In genomic region chr1:21659099-21659923, GRCh38 we compare ENCODE assay signal across 1 cellular context.
TF ChIP-seq lines count a peak whose summit lies in the region.

No MANE protein-coding gene starts in this region.

TF ChIP-seq in GM12878, 131 proteins besides CTCF, POLR2A, EP300 and RAD21 (continued from another document and continues in another):
- TF ChIP-seq, protein P1, sequence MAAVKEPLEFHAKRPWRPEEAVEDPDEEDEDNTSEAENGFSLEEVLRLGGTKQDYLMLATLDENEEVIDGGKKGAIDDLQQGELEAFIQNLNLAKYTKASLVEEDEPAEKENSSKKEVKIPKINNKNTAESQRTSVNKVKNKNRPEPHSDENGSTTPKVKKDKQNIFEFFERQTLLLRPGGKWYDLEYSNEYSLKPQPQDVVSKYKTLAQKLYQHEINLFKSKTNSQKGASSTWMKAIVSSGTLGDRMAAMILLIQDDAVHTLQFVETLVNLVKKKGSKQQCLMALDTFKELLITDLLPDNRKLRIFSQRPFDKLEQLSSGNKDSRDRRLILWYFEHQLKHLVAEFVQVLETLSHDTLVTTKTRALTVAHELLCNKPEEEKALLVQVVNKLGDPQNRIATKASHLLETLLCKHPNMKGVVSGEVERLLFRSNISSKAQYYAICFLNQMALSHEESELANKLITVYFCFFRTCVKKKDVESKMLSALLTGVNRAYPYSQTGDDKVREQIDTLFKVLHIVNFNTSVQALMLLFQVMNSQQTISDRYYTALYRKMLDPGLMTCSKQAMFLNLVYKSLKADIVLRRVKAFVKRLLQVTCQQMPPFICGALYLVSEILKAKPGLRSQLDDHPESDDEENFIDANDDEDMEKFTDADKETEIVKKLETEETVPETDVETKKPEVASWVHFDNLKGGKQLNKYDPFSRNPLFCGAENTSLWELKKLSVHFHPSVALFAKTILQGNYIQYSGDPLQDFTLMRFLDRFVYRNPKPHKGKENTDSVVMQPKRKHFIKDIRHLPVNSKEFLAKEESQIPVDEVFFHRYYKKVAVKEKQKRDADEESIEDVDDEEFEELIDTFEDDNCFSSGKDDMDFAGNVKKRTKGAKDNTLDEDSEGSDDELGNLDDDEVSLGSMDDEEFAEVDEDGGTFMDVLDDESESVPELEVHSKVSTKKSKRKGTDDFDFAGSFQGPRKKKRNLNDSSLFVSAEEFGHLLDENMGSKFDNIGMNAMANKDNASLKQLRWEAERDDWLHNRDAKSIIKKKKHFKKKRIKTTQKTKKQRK (IDR thresholded peaks at IDR 0.05; ENCODE audit: low read depth, low read length) = no peak
- TF ChIP-seq, protein P2, sequence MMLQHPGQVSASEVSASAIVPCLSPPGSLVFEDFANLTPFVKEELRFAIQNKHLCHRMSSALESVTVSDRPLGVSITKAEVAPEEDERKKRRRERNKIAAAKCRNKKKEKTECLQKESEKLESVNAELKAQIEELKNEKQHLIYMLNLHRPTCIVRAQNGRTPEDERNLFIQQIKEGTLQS (IDR thresholded peaks at IDR 0.05; ENCODE audit: borderline replicate concordance, extremely low read depth, low read depth, low read length) = no peak
- 0 out of 2 replicates have a peak, but pooled peaks have one; percentile 42 for TF ChIP-seq STAT1 (conservative IDR thresholded peaks at IDR 0.05)
- TF ChIP-seq, protein P3, sequence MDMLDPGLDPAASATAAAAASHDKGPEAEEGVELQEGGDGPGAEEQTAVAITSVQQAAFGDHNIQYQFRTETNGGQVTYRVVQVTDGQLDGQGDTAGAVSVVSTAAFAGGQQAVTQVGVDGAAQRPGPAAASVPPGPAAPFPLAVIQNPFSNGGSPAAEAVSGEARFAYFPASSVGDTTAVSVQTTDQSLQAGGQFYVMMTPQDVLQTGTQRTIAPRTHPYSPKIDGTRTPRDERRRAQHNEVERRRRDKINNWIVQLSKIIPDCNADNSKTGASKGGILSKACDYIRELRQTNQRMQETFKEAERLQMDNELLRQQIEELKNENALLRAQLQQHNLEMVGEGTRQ (IDR thresholded peaks at IDR 0.05; ENCODE audit: borderline replicate concordance, low read depth, low read length) = no peak
- no peak for TF ChIP-seq SREBF2 (IDR thresholded peaks at IDR 0.05; ENCODE audit: low read length)
- no peak for TF ChIP-seq EGR1 (IDR thresholded peaks at IDR 0.05; ENCODE audit: borderline replicate concordance in 1 of 2, low read depth in 2 of 2, low read length in 2 of 2)
- peak; percentile 73 for TF ChIP-seq MXI1 (IDR thresholded peaks at IDR 0.05; ENCODE audit: low read depth, low read length)
- no peak for TF ChIP-seq ESRRA (IDR thresholded peaks at IDR 0.05; ENCODE audit: low read length)
- TF ChIP-seq ZNF592 (IDR thresholded peaks at IDR 0.05) = 0 out of 2 replicates have a peak, but pooled peaks have one; percentile 71
- no peak for TF ChIP-seq IRF4 (IDR thresholded peaks at IDR 0.05; ENCODE audit: low read depth, low read length)
- no peak for TF ChIP-seq CBFB (IDR thresholded peaks at IDR 0.05; ENCODE audit: low read depth)
- TF ChIP-seq HDGF (IDR thresholded peaks at IDR 0.05) = no peak
- TF ChIP-seq RFX5 (IDR thresholded peaks at IDR 0.05; ENCODE audit: low read depth, low read length) = no peak
- TF ChIP-seq SIN3A (IDR thresholded peaks at IDR 0.05; ENCODE audit: low read depth, low read length) = peak; percentile 91
- no peak for TF ChIP-seq BCLAF1 (IDR thresholded peaks at IDR 0.05)
- TF ChIP-seq SUZ12 (IDR thresholded peaks at IDR 0.05; ENCODE audit: unreplicated experiment) = no peak
- no peak for TF ChIP-seq ZBED1 (IDR thresholded peaks at IDR 0.05; ENCODE audit: borderline replicate concordance)
- no peak for TF ChIP-seq POLR2AphosphoS2 (IDR thresholded peaks at IDR 0.05; ENCODE audit: low read depth, low read length)
- TF ChIP-seq IKZF1 (conservative IDR thresholded peaks at IDR 0.05) = peak; percentile 75
- no peak for TF ChIP-seq RELB (IDR thresholded peaks at IDR 0.05; ENCODE audit: low read depth)
- no peak for TF ChIP-seq FOXM1 (IDR thresholded peaks at IDR 0.05; ENCODE audit: low read depth, low read length)
- TF ChIP-seq SMC3 (IDR thresholded peaks at IDR 0.05; ENCODE audit: borderline replicate concordance, low read length) = peak; percentile 45; the same call in 1 of the 2 replicates
- TF ChIP-seq KAT2A (conservative IDR thresholded peaks at IDR 0.05; ENCODE audit: control insufficient read depth, low read depth, low read length) = no peak
- TF ChIP-seq MEF2A (IDR thresholded peaks at IDR 0.05; ENCODE audit: insufficient read depth, low read depth, low read length) = no peak
- peak; percentile 81; the same call in 1 of the 2 replicates for TF ChIP-seq RB1 (IDR thresholded peaks at IDR 0.05; ENCODE audit: borderline replicate concordance)
- peak; percentile 91 for TF ChIP-seq MLLT1 (IDR thresholded peaks at IDR 0.05)
- no peak for TF ChIP-seq ZNF687 (IDR thresholded peaks at IDR 0.05)
- no peak for TF ChIP-seq CBX5 (IDR thresholded peaks at IDR 0.05; ENCODE audit: low read depth)
- TF ChIP-seq BCL11A (IDR thresholded peaks at IDR 0.05; ENCODE audit: low read depth, low read length) = no peak
- TF ChIP-seq MEF2B (IDR thresholded peaks at IDR 0.05; ENCODE audit: partially characterized antibody, poor library complexity, severe bottlenecking) = no peak
- no peak for TF ChIP-seq USF1 (IDR thresholded peaks at IDR 0.05; ENCODE audit: borderline replicate concordance, extremely low read length, insufficient read depth, low read depth, low read length)
- TF ChIP-seq RAD51 (IDR thresholded peaks at IDR 0.05) = no peak
- TF ChIP-seq SRF (IDR thresholded peaks at IDR 0.05; ENCODE audit: low read depth in 2 of 2, low read length in 2 of 2) = no peak
- TF ChIP-seq E2F8 (IDR thresholded peaks at IDR 0.05; ENCODE audit: low read depth, partially characterized antibody) = no peak
